Comparison of ENCODE assay signal across 12 cellular contexts in the genomic region with DNA sequence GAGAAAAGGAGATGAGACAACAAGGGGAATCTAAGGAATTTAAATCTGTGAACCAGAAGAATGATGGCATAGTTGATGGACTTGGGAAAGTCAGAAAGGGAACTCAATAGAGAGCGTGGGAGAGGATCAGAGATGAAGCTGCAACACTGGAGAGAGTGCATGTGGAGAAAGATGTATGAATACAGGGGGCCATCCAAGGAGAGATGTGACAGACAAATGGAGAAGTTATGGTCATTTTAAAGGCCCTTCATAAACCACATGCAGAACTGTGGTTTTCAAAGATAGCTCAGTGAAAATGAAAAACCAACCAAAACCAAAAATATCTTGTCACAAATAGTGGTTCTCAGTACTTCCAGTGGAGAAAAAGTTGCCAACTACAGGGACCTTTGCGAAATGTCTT.
DNase-seq lines count a peak whose midpoint lies in the region; ATAC-seq lines count a peak whose summit lies in the region.
"Had no signal": no experiment of that assay in that cellular context is flagged by ENCODE, and none has a peak within 500 bp of the region (broad histone marks: within the 10 kb centered on the region; RNA-seq: fewer than 3 reads in every experiment).

No MANE protein-coding gene starts in this region.

- H3K4me3 ChIP-seq in neuronal stem cell (ENCODE audit: low read length in 2 of 2): no peak overlapping the region

- peak; percentile 81 for ATAC-seq in HG02571 (IDR thresholded peaks at IDR 0.05; ENCODE audit: unreplicated experiment)
- ATAC-seq in HG03469 (IDR thresholded peaks at IDR 0.05; ENCODE audit: unreplicated experiment): peak; percentile 91
- ATAC-seq in stimulated activated naive B cell treated with anti-CD40 and anti-IgM and Interleukin-4, amounts not matched to agents 10 μg/mL and 1 μg/mL and 100 μg/mL, for 72 hours (replicated peaks): peak; percentile 93 to 95

- no CpG with 5 or more reads among the region's 2 CpGs for WGBS in neuronal stem cell (ENCODE audit: extremely low coverage in 2 of 2, insufficient read length in 2 of 2, insufficient replicate concordance in 1 of 2), 2 donors

- no peak overlapping the region for H3K4me3 Mint-ChIP-seq in activated CD4-positive, alpha-beta T cell treated with anti-CD3 and anti-CD28 coated beads, Interleukin-2, amount 10 ng/mL, durations not matched to agents 24 days and 14 days
- H3K4me3 Mint-ChIP-seq in stimulated activated naive B cell treated with anti-CD40 and anti-IgM and Interleukin-4, amounts not matched to agents 10 μg/mL and 1 μg/mL and 100 μg/mL, for 72 hours: peak overlapping the region; percentile 9 to 55
- H3K4me3 Mint-ChIP-seq: dendritic cell treated with granulocyte-macrophage colony-stimulating factor and Interleukin-4, amounts not matched to agents 40 ng/mL and 50 ng/mL, for 4 days; nephron progenitor cell had no signal

- no peak overlapping the region for H2BK120ac ChIP-seq in neuronal stem cell (ENCODE audit: low read depth, low read length)

- H3K4ac ChIP-seq in neuronal stem cell (ENCODE audit: low read length): no peak overlapping the region

- H2BK5ac ChIP-seq in neuronal stem cell (ENCODE audit: low read length): no peak overlapping the region

- H4K91ac ChIP-seq in neuronal stem cell (ENCODE audit: low read depth, low read length, poor library complexity): no peak overlapping the region

- peak; percentile 39 for DNase-seq in activated CD4-positive, alpha-beta T cell treated with anti-CD3 and anti-CD28 coated beads, Interleukin-2, amount 10 ng/mL, durations not matched to agents 24 days and 14 days
- DNase-seq in activated CD4-positive, alpha-beta T cell treated with anti-CD3 and anti-CD28 coated beads for 4 hours: no peak
- no peak for DNase-seq in stimulated activated naive B cell treated with anti-CD40 and anti-IgM and Interleukin-4, amounts not matched to agents 10 μg/mL and 1 μg/mL and 100 μg/mL, for 72 hours
- DNase-seq in neuronal stem cell (ENCODE audit: low spot score) (no peak), NCI-H524 (lab: John Stamatoyannopoulos, UW) (no peak), activated gamma-delta T cell treated with Interleukin-2 at 50 U/mL for 16 hours (no peak)
- DNase-seq: hypothalamus, nephron progenitor cell had no signal

- no peak overlapping the region for H3K9ac ChIP-seq in neuronal stem cell (ENCODE audit: low read depth, low read length, poor library complexity)

- H2AFZ ChIP-seq in neuronal stem cell (ENCODE audit: low read length): no peak overlapping the region

- no peaks in the 10 kb centered on the region for H3K27me3 ChIP-seq in neuronal stem cell (ENCODE audit: control insufficient read depth in 3 of 3, insufficient read depth in 3 of 3, low read depth in 1 of 3, low read length in 3 of 3)

- no peak overlapping the region for H3K18ac ChIP-seq in neuronal stem cell (ENCODE audit: low read length)

- H3K27me3 Mint-ChIP-seq in activated CD4-positive, alpha-beta T cell treated with anti-CD3 and anti-CD28 coated beads, Interleukin-2, amount 10 ng/mL, durations not matched to agents 24 days and 14 days: no peaks in the 10 kb centered on the region
- no peaks in the 10 kb centered on the region for H3K27me3 Mint-ChIP-seq in stimulated activated naive B cell treated with anti-CD40 and anti-IgM and Interleukin-4, amounts not matched to agents 10 μg/mL and 1 μg/mL and 100 μg/mL, for 72 hours

- peaks cover 27% of the 10 kb centered on the region for H3K9me3 Mint-ChIP-seq in activated CD4-positive, alpha-beta T cell treated with anti-CD3 and anti-CD28 coated beads, Interleukin-2, amount 10 ng/mL, durations not matched to agents 24 days and 14 days
- H3K9me3 Mint-ChIP-seq in stimulated activated naive B cell treated with anti-CD40 and anti-IgM and Interleukin-4, amounts not matched to agents 10 μg/mL and 1 μg/mL and 100 μg/mL, for 72 hours: peaks cover 7 to 15% of the 10 kb centered on the region in 2 donors
- H3K9me3 Mint-ChIP-seq: dendritic cell treated with granulocyte-macrophage colony-stimulating factor and Interleukin-4, amounts not matched to agents 40 ng/mL and 50 ng/mL, for 4 days had no signal

- intact Hi-C loops in activated CD4-positive, alpha-beta T cell treated with anti-CD3 and anti-CD28 coated beads, Interleukin-2, amount 10 ng/mL, durations not matched to agents 24 days and 14 days (cut with micrococcal nuclease): loop anchor here (5.0 to 10.0 kb wide), 4 partner anchors 216 to 1486 kb away; a partner anchor contains a TSS

- peaks cover 49% of the 10 kb centered on the region for H3K36me3 Mint-ChIP-seq in activated CD4-positive, alpha-beta T cell treated with anti-CD3 and anti-CD28 coated beads, Interleukin-2, amount 10 ng/mL, durations not matched to agents 24 days and 14 days (ENCODE audit: low read depth)
- H3K36me3 Mint-ChIP-seq in stimulated activated naive B cell treated with anti-CD40 and anti-IgM and Interleukin-4, amounts not matched to agents 10 μg/mL and 1 μg/mL and 100 μg/mL, for 72 hours: peaks cover 44 to 63% of the 10 kb centered on the region in 2 donors

- peak overlapping the region; percentile 5 for H3K27ac Mint-ChIP-seq in activated CD4-positive, alpha-beta T cell treated with anti-CD3 and anti-CD28 coated beads, Interleukin-2, amount 10 ng/mL, durations not matched to agents 24 days and 14 days
- H3K27ac Mint-ChIP-seq in stimulated activated naive B cell treated with anti-CD40 and anti-IgM and Interleukin-4, amounts not matched to agents 10 μg/mL and 1 μg/mL and 100 μg/mL, for 72 hours: peak overlapping the region; percentile 5
- H3K27ac Mint-ChIP-seq: dendritic cell treated with granulocyte-macrophage colony-stimulating factor and Interleukin-4, amounts not matched to agents 40 ng/mL and 50 ng/mL, for 4 days; nephron progenitor cell had no signal

- H4K8ac ChIP-seq in neuronal stem cell (ENCODE audit: low read depth, low read length): no peak overlapping the region

- peaks cover 14% of the 10 kb centered on the region for H3K4me1 Mint-ChIP-seq in activated CD4-positive, alpha-beta T cell treated with anti-CD3 and anti-CD28 coated beads, Interleukin-2, amount 10 ng/mL, durations not matched to agents 24 days and 14 days
- peaks cover 23 to 33% of the 10 kb centered on the region in 2 donors for H3K4me1 Mint-ChIP-seq in stimulated activated naive B cell treated with anti-CD40 and anti-IgM and Interleukin-4, amounts not matched to agents 10 μg/mL and 1 μg/mL and 100 μg/mL, for 72 hours
- H3K4me1 Mint-ChIP-seq: nephron progenitor cell had no signal

- peaks cover 0 to 2% of the 10 kb centered on the region in 2 donors for H3K4me1 ChIP-seq in neuronal stem cell (ENCODE audit: control insufficient read depth in 2 of 2, insufficient read depth in 1 of 2, low read depth in 1 of 2, low read length in 2 of 2)

- H2BK12ac ChIP-seq in neuronal stem cell (ENCODE audit: low read length): no peak overlapping the region

- H2AK5ac ChIP-seq in neuronal stem cell (ENCODE audit: low read depth, low read length): no peak overlapping the region

- H2BK15ac ChIP-seq in neuronal stem cell (ENCODE audit: low read length): no peak overlapping the region

- peaks cover 0 to 3% of the 10 kb centered on the region in 2 donors for H3K9me3 ChIP-seq in neuronal stem cell (replicated peaks in 1 of 2; ENCODE audit: control insufficient read depth in 2 of 2, insufficient read depth in 1 of 2, low read depth in 1 of 2, low read length in 2 of 2)

- H3K36me3 ChIP-seq in neuronal stem cell (replicated peaks in 1 of 2; ENCODE audit: control insufficient read depth in 2 of 2, insufficient read depth in 2 of 2, low read length in 2 of 2): no peaks in the 10 kb centered on the region

- no peaks in the 10 kb centered on the region for H3K79me1 ChIP-seq in neuronal stem cell (ENCODE audit: low read depth, low read length)

- H3K27ac ChIP-seq in neuronal stem cell (replicated peaks; ENCODE audit: low read length): no peak overlapping the region
- H3K27ac ChIP-seq: 22Rv1 had no signal

- no peak overlapping the region for H3K14ac ChIP-seq in neuronal stem cell (ENCODE audit: low read length)

- no peak overlapping the region for H3K23ac ChIP-seq in neuronal stem cell (ENCODE audit: low read depth, low read length, poor library complexity)

- H3K4me2 ChIP-seq in neuronal stem cell (ENCODE audit: insufficient read depth, low read length, poor library complexity, severe bottlenecking): no peak overlapping the region
